ENCODE assay signal across 12 cellular contexts in the genomic region with DNA sequence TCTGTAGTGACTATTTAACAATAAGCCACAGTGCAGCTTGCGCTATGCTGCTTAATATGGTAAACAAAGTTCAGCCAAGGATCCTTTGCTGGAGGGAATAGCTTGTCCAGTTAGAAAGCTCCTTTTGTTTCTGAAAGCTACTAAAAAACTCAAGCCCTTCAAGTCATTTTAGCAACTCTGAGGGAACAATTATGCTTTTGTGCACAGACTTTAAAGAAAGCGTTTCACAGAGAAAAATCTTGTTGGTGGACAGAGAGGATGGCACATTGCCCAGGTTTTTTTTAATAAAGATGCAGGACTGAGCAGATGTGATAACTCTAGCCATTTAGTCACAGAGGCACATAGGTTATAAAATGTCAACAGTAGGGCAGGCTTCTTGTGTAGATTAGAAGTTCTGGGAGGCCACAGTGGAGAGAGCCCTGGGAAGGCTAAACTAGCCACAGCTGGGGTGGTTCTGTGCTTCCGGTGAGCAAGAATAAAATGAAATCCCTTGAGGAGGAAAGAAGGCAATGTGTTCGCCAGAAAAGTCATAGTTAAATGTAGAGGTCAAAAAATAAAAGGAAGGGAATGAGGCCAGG.
DNase-seq lines count a peak whose midpoint lies in the region; ATAC-seq and TF ChIP-seq lines count a peak whose summit lies in the region.
"Had no signal": no experiment of that assay in that cellular context is flagged by ENCODE, and none has a peak within 500 bp of the region (broad histone marks: within the 10 kb centered on the region; RNA-seq: fewer than 3 reads in every experiment).

No MANE protein-coding gene starts in this region.

- H3K36me3 Mint-ChIP-seq in activated naive CD8-positive, alpha-beta T cell: no peaks in the 10 kb centered on the region
- no peaks in the 10 kb centered on the region for H3K36me3 Mint-ChIP-seq in activated naive CD8-positive, alpha-beta T cell treated with anti-CD3 and anti-CD28 coated beads, Interleukin-2, amount 50 U/mL, for 24 hours (ENCODE audit: low read depth)
- H3K36me3 Mint-ChIP-seq in Caco-2 (ENCODE audit: insufficient read depth, unreplicated experiment): no peaks in the 10 kb centered on the region
- H3K36me3 Mint-ChIP-seq: activated CD8-positive, alpha-beta memory T cell treated with anti-CD3 and anti-CD28 coated beads, Interleukin-2, amount 10 ng/mL, durations not matched to agents 7 days and 5 days; memory B cell had no signal

- no peaks in the 10 kb centered on the region for H3K9me3 ChIP-seq in esophagus muscularis mucosa
- H3K9me3 ChIP-seq in upper lobe of right lung: no peaks in the 10 kb centered on the region
- no peaks in the 10 kb centered on the region for H3K9me3 ChIP-seq in Caco-2

- POLR2A ChIA-PET in Caco-2 (lab: Charles Lee): interaction anchor here (0.6 kb wide), 1 partner anchor 73 kb away, joined by 3 read pairs; no protein-coding TSS in a partner anchor

- no peaks in the 10 kb centered on the region for H3K4me1 Mint-ChIP-seq in activated naive CD8-positive, alpha-beta T cell (ENCODE audit: low read depth)
- no peaks in the 10 kb centered on the region for H3K4me1 Mint-ChIP-seq in activated naive CD8-positive, alpha-beta T cell treated with anti-CD3 and anti-CD28 coated beads, Interleukin-2, amount 50 U/mL, for 24 hours
- no peaks in the 10 kb centered on the region for H3K4me1 Mint-ChIP-seq in Caco-2 (ENCODE audit: low read depth, unreplicated experiment)
- H3K4me1 Mint-ChIP-seq: activated CD8-positive, alpha-beta memory T cell treated with anti-CD3 and anti-CD28 coated beads, Interleukin-2, amount 10 ng/mL, durations not matched to agents 7 days and 5 days; memory B cell had no signal

- no peak for DNase-seq in activated naive CD8-positive, alpha-beta T cell treated with anti-CD3 and anti-CD28 coated beads, Interleukin-2, amount 50 U/mL, for 24 hours
- DNase-seq in esophagus muscularis mucosa (ENCODE audit: extremely low spot score) (no peak), myocyte (ENCODE audit: low read depth) (peak; percentile 37), upper lobe of right lung (no peak), GM10266 (ENCODE audit: extremely low spot score) (no peak), Caco-2 (no peak)
- DNase-seq: activated CD8-positive, alpha-beta memory T cell treated with anti-CD3 and anti-CD28 coated beads, Interleukin-2, amount 10 ng/mL, durations not matched to agents 7 days and 5 days; NCI-H2171 treated with DMSO at 0.1 percent for 48 hours; stimulated activated CD4-positive, alpha-beta T cell treated with anti-CD3 and anti-CD28 coated beads, Interleukin-1b, Interleukin-23, amount 100 ng/mL, for 48 hours had no signal

- 47% methylated on average over 4 of the region's 4 CpGs for WGBS in esophagus muscularis mucosa

- H3K36me3 ChIP-seq in esophagus muscularis mucosa (no peaks in the 10 kb centered on the region), upper lobe of right lung (no peaks in the 10 kb centered on the region), Caco-2 (ENCODE audit: control insufficient read depth, insufficient read depth, low read length) (no peaks in the 10 kb centered on the region)

- H3K27ac Mint-ChIP-seq in activated naive CD8-positive, alpha-beta T cell: peak overlapping the region; percentile 10
- no peak overlapping the region for H3K27ac Mint-ChIP-seq in activated naive CD8-positive, alpha-beta T cell treated with anti-CD3 and anti-CD28 coated beads, Interleukin-2, amount 50 U/mL, for 24 hours
- H3K27ac Mint-ChIP-seq in Caco-2 (ENCODE audit: unreplicated experiment): no peak overlapping the region
- H3K27ac Mint-ChIP-seq: activated CD8-positive, alpha-beta memory T cell treated with anti-CD3 and anti-CD28 coated beads, Interleukin-2, amount 10 ng/mL, durations not matched to agents 7 days and 5 days; memory B cell had no signal

- no peaks in the 10 kb centered on the region for H3K9me3 Mint-ChIP-seq in activated naive CD8-positive, alpha-beta T cell (ENCODE audit: low read depth)
- no peaks in the 10 kb centered on the region for H3K9me3 Mint-ChIP-seq in activated naive CD8-positive, alpha-beta T cell treated with anti-CD3 and anti-CD28 coated beads, Interleukin-2, amount 50 U/mL, for 24 hours
- H3K9me3 Mint-ChIP-seq in Caco-2 (ENCODE audit: unreplicated experiment): no peaks in the 10 kb centered on the region
- H3K9me3 Mint-ChIP-seq: memory B cell had no signal

- H3K4me1 ChIP-seq in esophagus muscularis mucosa (peaks cover 0 to 23% (median 21%) of the 10 kb centered on the region in 4 donors), upper lobe of right lung (peaks cover under 1% of the 10 kb centered on the region), Caco-2 (no peaks in the 10 kb centered on the region)

- TF ChIP-seq POLR2A in esophagus muscularis mucosa (IDR thresholded peaks at IDR 0.05; ENCODE audit: low read depth): no peak

- H3K27ac ChIP-seq in esophagus muscularis mucosa (replicated peaks in 1 of 4) (peak overlapping the region; percentile 46 to 63 (median 60)), upper lobe of right lung (peak overlapping the region; percentile 26)

- no peaks in the 10 kb centered on the region for H3K27me3 ChIP-seq in esophagus muscularis mucosa
- no peaks in the 10 kb centered on the region for H3K27me3 ChIP-seq in upper lobe of right lung
- no peaks in the 10 kb centered on the region for H3K27me3 ChIP-seq in Caco-2 (replicated peaks; ENCODE audit: control insufficient read depth, insufficient read depth, low read length)

- no peak for TF ChIP-seq EP300 in esophagus muscularis mucosa (IDR thresholded peaks at IDR 0.05)

- CTCF ChIA-PET in Caco-2 (lab: Charles Lee): no interaction called here

- BruUV-seq in Caco-2 (replicated peaks; lab: Mats Ljungman, UMichigan): no TSS peak

- intact Hi-C loops in esophagus muscularis mucosa (cut with DNase I): no loop called here
- intact Hi-C loops in upper lobe of right lung (cut with DNase I): no loop called here
- intact Hi-C loops in Caco-2 (cut with micrococcal nuclease; ENCODE audit: unreplicated experiment): no loop called here

- H3K4me3 Mint-ChIP-seq in activated naive CD8-positive, alpha-beta T cell: no peak overlapping the region
- H3K4me3 Mint-ChIP-seq in activated naive CD8-positive, alpha-beta T cell treated with anti-CD3 and anti-CD28 coated beads, Interleukin-2, amount 50 U/mL, for 24 hours: no peak overlapping the region
- H3K4me3 Mint-ChIP-seq in Caco-2 (ENCODE audit: unreplicated experiment): no peak overlapping the region
- H3K4me3 Mint-ChIP-seq: activated CD8-positive, alpha-beta memory T cell treated with anti-CD3 and anti-CD28 coated beads, Interleukin-2, amount 10 ng/mL, durations not matched to agents 7 days and 5 days; memory B cell had no signal

- TF ChIP-seq CTCF in esophagus muscularis mucosa (IDR thresholded peaks at IDR 0.05): no peak
- no peak for TF ChIP-seq CTCF in upper lobe of right lung (IDR thresholded peaks at IDR 0.05)
- TF ChIP-seq CTCF in GM10266 (IDR thresholded peaks at IDR 0.05; ENCODE audit: control insufficient read depth, insufficient read depth, low read depth, missing control alignments): no peak
- TF ChIP-seq CTCF in Caco-2 (IDR thresholded peaks at IDR 0.05; ENCODE audit: insufficient read depth in 1 of 2, low read depth in 1 of 2, low read length in 1 of 2, severe bottlenecking in 1 of 2, unreplicated experiment in 1 of 2): no peak

- no peak for ATAC-seq in activated naive CD8-positive, alpha-beta T cell treated with anti-CD3 and anti-CD28 coated beads, Interleukin-2, amount 50 U/mL, for 24 hours
- ATAC-seq in upper lobe of right lung: no peak
- no peak for ATAC-seq in HG03565 (IDR thresholded peaks at IDR 0.05; ENCODE audit: unreplicated experiment)
- ATAC-seq: activated CD8-positive, alpha-beta memory T cell treated with anti-CD3 and anti-CD28 coated beads, Interleukin-2, amount 10 ng/mL, durations not matched to agents 7 days and 5 days had no signal

- no peak overlapping the region for H3K4me3 ChIP-seq in esophagus muscularis mucosa
- no peak overlapping the region for H3K4me3 ChIP-seq in upper lobe of right lung
- no peak overlapping the region for H3K4me3 ChIP-seq in Caco-2 (ENCODE audit: low read depth, low read length)

- no peaks in the 10 kb centered on the region for H3K27me3 Mint-ChIP-seq in activated naive CD8-positive, alpha-beta T cell
- no peaks in the 10 kb centered on the region for H3K27me3 Mint-ChIP-seq in activated naive CD8-positive, alpha-beta T cell treated with anti-CD3 and anti-CD28 coated beads, Interleukin-2, amount 50 U/mL, for 24 hours
- no peaks in the 10 kb centered on the region for H3K27me3 Mint-ChIP-seq in Caco-2 (ENCODE audit: insufficient read depth, unreplicated experiment)
- H3K27me3 Mint-ChIP-seq: activated CD8-positive, alpha-beta memory T cell treated with anti-CD3 and anti-CD28 coated beads, Interleukin-2, amount 10 ng/mL, durations not matched to agents 7 days and 5 days had no signal
